11 cellular contexts compared by ENCODE assay signal in genomic region chr11:134038897-134039470, GRCh38. TPM values are rescaled to one million over a fixed set of nuclear protein-coding genes. Genes with fewer than 3 reads are reported as not detected.
DNase-seq lines count a peak whose midpoint lies in the region; ATAC-seq and TF ChIP-seq lines count a peak whose summit lies in the region.
"Had no signal": no experiment of that assay in that cellular context is flagged by ENCODE, and none has a peak within 500 bp of the region (broad histone marks: within the 10 kb centered on the region; RNA-seq: fewer than 3 reads in every experiment).

No MANE protein-coding gene starts in this region.

- no peaks in the 10 kb centered on the region for H3K27me3 ChIP-seq in CD8-positive, alpha-beta memory T cell (ENCODE audit: insufficient read depth, low read length, poor library complexity, severe bottlenecking)
- H3K27me3 ChIP-seq in right atrium auricular region, result no peaks in the 10 kb centered on the region

- H3K27me3 Mint-ChIP-seq in CD8-positive, alpha-beta memory T cell, result no peaks in the 10 kb centered on the region
- H3K27me3 Mint-ChIP-seq in progenitor cell of endocrine pancreas, result peaks cover 18% of the 10 kb centered on the region
- H3K27me3 Mint-ChIP-seq: IgD-negative memory B cell had no signal

- H3K9me3 ChIP-seq in CD8-positive, alpha-beta memory T cell (ENCODE audit: low read length), result no peaks in the 10 kb centered on the region
- no peaks in the 10 kb centered on the region for H3K9me3 ChIP-seq in right atrium auricular region

- H3K36me3 ChIP-seq in CD8-positive, alpha-beta memory T cell (ENCODE audit: insufficient read depth, low read length), result no peaks in the 10 kb centered on the region
- no peaks in the 10 kb centered on the region for H3K36me3 ChIP-seq in right atrium auricular region

- no peak overlapping the region for H3K4me3 ChIP-seq in CD8-positive, alpha-beta memory T cell (ENCODE audit: low read length)
- no peak overlapping the region for H3K4me3 ChIP-seq in right atrium auricular region

- peak overlapping the region in 3 of 8 donors; percentile 3 to 58 (median 54) for H3K27ac Mint-ChIP-seq in CD8-positive, alpha-beta memory T cell
- H3K27ac Mint-ChIP-seq in progenitor cell of endocrine pancreas, result peak overlapping the region; percentile 41
- H3K27ac Mint-ChIP-seq: IgD-negative memory B cell had no signal

- in situ Hi-C loops in KBM-7 (cut with MboI; ENCODE audit: low pct_unique_long_range_greater_than_20kb, low sequenced_read_pairs), result no loop called here

- H3K9me3 Mint-ChIP-seq in CD8-positive, alpha-beta memory T cell, result no peaks in the 10 kb centered on the region
- H3K9me3 Mint-ChIP-seq in progenitor cell of endocrine pancreas (ENCODE audit: low read depth), result no peaks in the 10 kb centered on the region
- H3K9me3 Mint-ChIP-seq: IgD-negative memory B cell had no signal

- CTCF ChIA-PET in CD8-positive, alpha-beta memory T cell (lab: Charles Lee), result interaction anchor here (1.0 to 5.1 kb wide), 4 partner anchors 11 to 80 kb away, joined by 3 to 31 read pairs (median 3); no protein-coding TSS in a partner anchor

- H3K27ac ChIP-seq in CD8-positive, alpha-beta memory T cell (ENCODE audit: low read depth, low read length), result no peak overlapping the region
- H3K27ac ChIP-seq in right atrium auricular region, result peak overlapping the region; percentile 35 to 71
- H3K27ac ChIP-seq: parathyroid adenoma had no signal

- DNase-seq in CD8-positive, alpha-beta memory T cell, result no peak
- peak; percentile 50 for DNase-seq in SHP77 treated with DMSO at 0.1 percent for 48 hours (lab: John Stamatoyannopoulos, UW)
- no peak for DNase-seq in right atrium auricular region (ENCODE audit: low spot score)
- no peak for DNase-seq in progenitor cell of endocrine pancreas (ENCODE audit: low spot score, unreplicated experiment)
- DNase-seq in stimulated activated naive CD4-positive, alpha-beta T cell treated with Interleukin-2 at 50 U/mL for 16 hours (lab: John Stamatoyannopoulos, UW), result no peak
- DNase-seq in KBM-7, result no peak
- DNase-seq: OCI-M1 had no signal

- H3K4me1 ChIP-seq in CD8-positive, alpha-beta memory T cell (ENCODE audit: insufficient read depth, low read length), result peaks cover 33% of the 10 kb centered on the region
- peaks cover 0 to 68% of the 10 kb centered on the region in 2 donors for H3K4me1 ChIP-seq in right atrium auricular region

- H3K4me1 Mint-ChIP-seq in CD8-positive, alpha-beta memory T cell, result peaks cover 28 to 37% (median 33%) of the 10 kb centered on the region in 3 donors
- H3K4me1 Mint-ChIP-seq in progenitor cell of endocrine pancreas (ENCODE audit: low read depth), result peaks cover 13% of the 10 kb centered on the region

- POLR2A ChIA-PET in CD8-positive, alpha-beta memory T cell (lab: Charles Lee), result interaction anchor here (1.0 kb wide), 1 partner anchor 11 kb away, joined by 3 read pairs; no protein-coding TSS in a partner anchor

- ATAC-seq in GM21381 (IDR thresholded peaks at IDR 0.05; ENCODE audit: unreplicated experiment), result no peak
- no peak for ATAC-seq in HG02623 (IDR thresholded peaks at IDR 0.05; ENCODE audit: unreplicated experiment)

- no peak for TF ChIP-seq CTCF in right atrium auricular region (IDR thresholded peaks at IDR 0.05)
- TF ChIP-seq CTCF in progenitor cell of endocrine pancreas (IDR thresholded peaks at IDR 0.05; ENCODE audit: unreplicated experiment), result no peak

- H3K36me3 Mint-ChIP-seq in CD8-positive, alpha-beta memory T cell, result peaks cover 0 to 6% (median 1%) of the 10 kb centered on the region in 3 donors
- no peaks in the 10 kb centered on the region for H3K36me3 Mint-ChIP-seq in progenitor cell of endocrine pancreas (ENCODE audit: insufficient read depth)
- H3K36me3 Mint-ChIP-seq: IgD-negative memory B cell had no signal

- H3K4me3 Mint-ChIP-seq in CD8-positive, alpha-beta memory T cell, result peak overlapping the region in 5 of 7 donors; percentile 24 to 93 (median 44)
- no peak overlapping the region for H3K4me3 Mint-ChIP-seq in progenitor cell of endocrine pancreas (ENCODE audit: low read depth)

RNA-seq across cellular contexts. Expression of gene JAM3, which starts 29.9 kb away (rescaled TPM):
- total RNA-seq in CD8-positive, alpha-beta memory T cell, result 10 to 100 TPM; 12.5 to 14.8 TPM
- 4.9 TPM for polyA plus RNA-seq in CD8-positive, alpha-beta memory T cell
- total RNA-seq in right atrium auricular region (10 to 100 TPM; 28.5 to 38.1 TPM), progenitor cell of endocrine pancreas (37.0 and 37.6 TPM in 2 replicates)
